9 cellular contexts compared by ENCODE assay signal in genomic region chr5:21817668-21818419, GRCh38.
A peak's percentile ranks its signal among the peaks of the same experiment; 100 is the strongest.
DNase-seq lines count a peak whose midpoint lies in the region; ATAC-seq and TF ChIP-seq lines count a peak whose summit lies in the region.
"Had no signal": no experiment of that assay in that cellular context is flagged by ENCODE, and none has a peak within 500 bp of the region (broad histone marks: within the 10 kb centered on the region; RNA-seq: fewer than 3 reads in every experiment).

No MANE protein-coding gene starts in this region.

- ATAC-seq in GM21786 (IDR thresholded peaks at IDR 0.05; ENCODE audit: unreplicated experiment): no peak
- ATAC-seq: effector memory CD8-positive, alpha-beta T cell had no signal

- H3K4me3 Mint-ChIP-seq in glutamatergic neuron (ENCODE audit: unreplicated experiment): no peak overlapping the region
- H3K4me3 Mint-ChIP-seq: effector memory CD8-positive, alpha-beta T cell had no signal

- H3K4me1 Mint-ChIP-seq in glutamatergic neuron (ENCODE audit: low read depth, unreplicated experiment): peaks cover 3% of the 10 kb centered on the region

- H3K9me3 Mint-ChIP-seq in glutamatergic neuron (ENCODE audit: unreplicated experiment): no peaks in the 10 kb centered on the region

- no peaks in the 10 kb centered on the region for H3K27me3 Mint-ChIP-seq in glutamatergic neuron (ENCODE audit: unreplicated experiment)
- H3K27me3 Mint-ChIP-seq: effector memory CD8-positive, alpha-beta T cell had no signal

- no peak overlapping the region for H3K4me3 ChIP-seq in AG10803 (ENCODE audit: low read length)

- no peak overlapping the region for H3K27ac Mint-ChIP-seq in glutamatergic neuron (ENCODE audit: unreplicated experiment)
- H3K27ac Mint-ChIP-seq: effector memory CD8-positive, alpha-beta T cell had no signal

- peak; percentile 33; the same call in 1 of the 2 replicates for TF ChIP-seq CTCF in AG10803 (conservative IDR thresholded peaks at IDR 0.05; ENCODE audit: low read length)
- TF ChIP-seq CTCF in glutamatergic neuron (IDR thresholded peaks at IDR 0.05; ENCODE audit: partially characterized antibody, unreplicated experiment): peak; percentile 78
- TF ChIP-seq CTCF in GM10266 (IDR thresholded peaks at IDR 0.05; ENCODE audit: control insufficient read depth, insufficient read depth, low read depth, missing control alignments): no peak

- DNase-seq in AG10803 (ENCODE audit: low read depth): no peak
- peak; percentile 12 for DNase-seq in HCEC 1CT
- peak; percentile 51 for DNase-seq in RKO (ENCODE audit: low spot score)
- no peak for DNase-seq in glutamatergic neuron
- DNase-seq in SKM-1 (lab: John Stamatoyannopoulos, UW; ENCODE audit: unreplicated experiment): no peak
- no peak for DNase-seq in A172 (ENCODE audit: low spot score)
- no peak for DNase-seq in GM10266 (ENCODE audit: extremely low spot score)
- DNase-seq: effector memory CD8-positive, alpha-beta T cell had no signal

- H3K36me3 Mint-ChIP-seq in glutamatergic neuron (ENCODE audit: unreplicated experiment): no peaks in the 10 kb centered on the region

Comparison
In these comparisons a context has a peak if more than half of its experiments do, and no peak if none do; other contexts are left out.
1. DNase-seq: peak in HCEC 1CT (single experiment) and RKO (single experiment); none in AG10803 (single experiment), glutamatergic neuron (single experiment), SKM-1 (single experiment), A172 (single experiment) and GM10266 (single experiment).